ENCODE assay signal across 1 cellular context in genomic region chr3:32913790-32914446, GRCh38.
TF ChIP-seq lines count a peak whose summit lies in the region.

No MANE protein-coding gene starts in this region.

TF ChIP-seq in GM12891, 5 proteins besides CTCF, POLR2A, EP300 and RAD21:
- no peak for TF ChIP-seq POLR2AphosphoS5 (IDR thresholded peaks at IDR 0.05; ENCODE audit: low read depth, low read length)
- TF ChIP-seq TAF1 (IDR thresholded peaks at IDR 0.05; ENCODE audit: low read depth, low read length): no peak
- no peak for TF ChIP-seq POU2F2 (IDR thresholded peaks at IDR 0.05; ENCODE audit: low read depth, low read length)
- no peak for TF ChIP-seq SPI1 (IDR thresholded peaks at IDR 0.05; ENCODE audit: low read depth, low read length)
- TF ChIP-seq PAX5 (IDR thresholded peaks at IDR 0.05; ENCODE audit: insufficient read depth, low read length, severe bottlenecking): no peak
